ENCODE assay signal across 19 cellular contexts in genomic region chr17:66230918-66231543, GRCh38. TPM values are rescaled to one million over a fixed set of nuclear protein-coding genes. Genes with fewer than 3 reads are reported as not detected.
"Had no signal": no experiment of that assay in that cellular context is flagged by ENCODE, and none has a peak within 500 bp of the region (broad histone marks: within the 10 kb centered on the region; RNA-seq: fewer than 3 reads in every experiment).

No MANE protein-coding gene starts in this region.

- DNase-seq: activated CD4-positive, alpha-beta T cell treated with anti-CD3 and anti-CD28 coated beads for 48 hours; activated naive CD4-positive, alpha-beta T cell treated with anti-CD3 and anti-CD28 coated beads, Interleukin-2, amount 10 ng/mL, durations not matched to agents 7 days and 5 days; caudate nucleus; colonic mucosa; immature natural killer cell; mucosa of descending colon; naive thymus-derived CD8-positive, alpha-beta T cell; posterior cingulate gyrus; right cardiac atrium; spleen; stimulated activated CD4-positive, alpha-beta T cell treated with anti-CD3 and anti-CD28 coated beads, Interleukin-1b, Interleukin-23, amount 100 ng/mL, for 48 hours; stimulated activated naive B cell treated with anti-CD40 and anti-IgM and Interleukin-4, amounts not matched to agents 10 μg/mL and 1 μg/mL and 100 μg/mL, for 72 hours; T-cell; WERI-Rb-1 had no signal

- H3K27me3 Mint-ChIP-seq: activated naive CD4-positive, alpha-beta T cell treated with anti-CD3 and anti-CD28 coated beads, Interleukin-2, amount 10 ng/mL, durations not matched to agents 7 days and 5 days had no signal

- H3K27ac Mint-ChIP-seq: activated naive CD4-positive, alpha-beta T cell treated with anti-CD3 and anti-CD28 coated beads, Interleukin-2, amount 10 ng/mL, durations not matched to agents 7 days and 5 days; immature natural killer cell; naive thymus-derived CD8-positive, alpha-beta T cell; stimulated activated naive B cell treated with anti-CD40 and anti-IgM and Interleukin-4, amounts not matched to agents 10 μg/mL and 1 μg/mL and 100 μg/mL, for 72 hours; T-cell; type B pancreatic cell had no signal

- H3K27ac ChIP-seq: colonic mucosa, neutrophil, spleen, suprapubic skin, WERI-Rb-1 had no signal

- H3K36me3 ChIP-seq: colonic mucosa, neutrophil, spleen, suprapubic skin, WERI-Rb-1 had no signal

- H3K4me3 Mint-ChIP-seq: activated naive CD4-positive, alpha-beta T cell treated with anti-CD3 and anti-CD28 coated beads, Interleukin-2, amount 10 ng/mL, durations not matched to agents 7 days and 5 days; immature natural killer cell; naive thymus-derived CD8-positive, alpha-beta T cell; stimulated activated naive B cell treated with anti-CD40 and anti-IgM and Interleukin-4, amounts not matched to agents 10 μg/mL and 1 μg/mL and 100 μg/mL, for 72 hours; T-cell; type B pancreatic cell had no signal

- H3K9me3 Mint-ChIP-seq: activated naive CD4-positive, alpha-beta T cell treated with anti-CD3 and anti-CD28 coated beads, Interleukin-2, amount 10 ng/mL, durations not matched to agents 7 days and 5 days; naive thymus-derived CD8-positive, alpha-beta T cell; stimulated activated naive B cell treated with anti-CD40 and anti-IgM and Interleukin-4, amounts not matched to agents 10 μg/mL and 1 μg/mL and 100 μg/mL, for 72 hours; T-cell; type B pancreatic cell had no signal

- H3K9me3 ChIP-seq: colonic mucosa, mucosa of descending colon, neutrophil, spleen, suprapubic skin had no signal

- H3K4me1 ChIP-seq: colonic mucosa, spleen, suprapubic skin had no signal

- H3K27me3 ChIP-seq: colonic mucosa, suprapubic skin had no signal

- H3K4me1 Mint-ChIP-seq: activated naive CD4-positive, alpha-beta T cell treated with anti-CD3 and anti-CD28 coated beads, Interleukin-2, amount 10 ng/mL, durations not matched to agents 7 days and 5 days; immature natural killer cell had no signal

- ATAC-seq: mucosa of descending colon; naive thymus-derived CD8-positive, alpha-beta T cell; right cardiac atrium; stimulated activated naive B cell treated with anti-CD40 and anti-IgM and Interleukin-4, amounts not matched to agents 10 μg/mL and 1 μg/mL and 100 μg/mL, for 72 hours; T-cell had no signal

- H3K4me3 ChIP-seq: colonic mucosa, mucosa of descending colon, spleen, suprapubic skin had no signal

- H3K36me3 Mint-ChIP-seq: activated naive CD4-positive, alpha-beta T cell treated with anti-CD3 and anti-CD28 coated beads, Interleukin-2, amount 10 ng/mL, durations not matched to agents 7 days and 5 days; immature natural killer cell; naive thymus-derived CD8-positive, alpha-beta T cell; stimulated activated naive B cell treated with anti-CD40 and anti-IgM and Interleukin-4, amounts not matched to agents 10 μg/mL and 1 μg/mL and 100 μg/mL, for 72 hours; T-cell; type B pancreatic cell had no signal

RNA-seq across cellular contexts. Expression of gene APOH, which starts 1.8 kb away (rescaled TPM):
- total RNA-seq: fibroblast of lung; glomerular endothelial cell; naive thymus-derived CD8-positive, alpha-beta T cell had no signal
- polyA plus RNA-seq: fibroblast of lung; immature natural killer cell; naive thymus-derived CD8-positive, alpha-beta T cell; spleen had no signal
